ENCODE assay signal across 9 cellular contexts in the genomic region with DNA sequence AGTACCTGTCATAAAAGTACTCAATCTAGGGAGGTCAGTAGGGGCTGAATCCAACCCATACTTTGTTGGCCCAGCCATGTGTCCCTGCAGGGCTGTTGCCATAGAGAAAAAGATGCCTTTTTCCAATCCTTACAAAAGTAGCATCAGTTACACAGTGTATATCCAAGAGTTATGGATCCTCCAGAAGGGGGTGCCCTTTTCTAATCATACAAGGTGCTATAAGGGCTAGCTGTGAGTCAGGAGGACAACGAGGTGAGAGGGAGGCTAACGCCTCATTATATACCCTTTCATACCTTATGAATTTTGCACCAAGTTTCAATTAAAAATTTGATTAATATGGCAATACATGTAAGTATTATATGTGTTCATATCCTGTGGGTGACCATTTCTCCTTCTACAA. TPM values are rescaled to one million over a fixed set of nuclear protein-coding genes. Genes with fewer than 3 reads are reported as not detected.
A peak's percentile ranks its signal among the peaks of the same experiment; 100 is the strongest.
DNase-seq lines count a peak whose midpoint lies in the region; ATAC-seq and TF ChIP-seq lines count a peak whose summit lies in the region.
"Had no signal": no experiment of that assay in that cellular context is flagged by ENCODE, and none has a peak within 500 bp of the region (broad histone marks: within the 10 kb centered on the region; RNA-seq: fewer than 3 reads in every experiment).

No MANE protein-coding gene starts in this region.

- H3K4me3 ChIP-seq in tibial artery, result no peak overlapping the region

- H3K9me3 Mint-ChIP-seq in stimulated activated effector memory CD8-positive, alpha-beta T cell treated with anti-CD3 and anti-CD28 coated beads, Interleukin-12 subunit alpha, Interleukin-12 subunit beta, amount 100 ng/mL, for 72 hours, result no peaks in the 10 kb centered on the region

- no peaks in the 10 kb centered on the region for H3K36me3 ChIP-seq in tibial artery

- ATAC-seq in stimulated activated effector memory CD8-positive, alpha-beta T cell treated with anti-CD3 and anti-CD28 coated beads, Interleukin-12 subunit alpha, Interleukin-12 subunit beta, amount 100 ng/mL, for 72 hours, result peak; percentile 39
- no peak for ATAC-seq in GM19455 (IDR thresholded peaks at IDR 0.05; ENCODE audit: unreplicated experiment)

- H3K27ac Mint-ChIP-seq in stimulated activated effector memory CD8-positive, alpha-beta T cell treated with anti-CD3 and anti-CD28 coated beads, Interleukin-12 subunit alpha, Interleukin-12 subunit beta, amount 100 ng/mL, for 72 hours, result no peak overlapping the region

- peak; percentile 5 for DNase-seq in stimulated activated CD4-positive, alpha-beta T cell treated with anti-CD3 and anti-CD28 coated beads, Interleukin-4, amount 100 ng/mL, for 24 hours
- DNase-seq in stimulated activated CD4-positive, alpha-beta T cell treated with anti-CD3 and anti-CD28 coated beads, Interleukin-12 subunit alpha, Interleukin-12 subunit beta, amount 100 ng/mL, for 4 hours, result no peak
- DNase-seq in NCI-H146 treated with DMSO at 0.1 percent for 48 hours (lab: John Stamatoyannopoulos, UW; ENCODE audit: unreplicated experiment), result peak; percentile 3
- peak; percentile 68 to 76 for DNase-seq in dermis microvascular lymphatic vessel endothelial cell (ENCODE audit: low read depth in 2 of 2)
- DNase-seq in stimulated activated effector memory CD8-positive, alpha-beta T cell treated with anti-CD3 and anti-CD28 coated beads, Interleukin-12 subunit alpha, Interleukin-12 subunit beta, amount 100 ng/mL, for 72 hours (ENCODE audit: low spot score in 2 of 2), result no peak
- DNase-seq in NCI-H345 treated with DMSO at 0.1 percent for 48 hours (lab: John Stamatoyannopoulos, UW; ENCODE audit: unreplicated experiment), result no peak
- no peak for DNase-seq in tibial artery
- DNase-seq: NCI-H187 treated with DMSO at 0.1 percent for 48 hours had no signal

- H3K4me3 Mint-ChIP-seq in stimulated activated effector memory CD8-positive, alpha-beta T cell treated with anti-CD3 and anti-CD28 coated beads, Interleukin-12 subunit alpha, Interleukin-12 subunit beta, amount 100 ng/mL, for 72 hours, result no peak overlapping the region

- H3K36me3 Mint-ChIP-seq in stimulated activated effector memory CD8-positive, alpha-beta T cell treated with anti-CD3 and anti-CD28 coated beads, Interleukin-12 subunit alpha, Interleukin-12 subunit beta, amount 100 ng/mL, for 72 hours, result peaks cover 4% of the 10 kb centered on the region

- H3K4me1 Mint-ChIP-seq in stimulated activated effector memory CD8-positive, alpha-beta T cell treated with anti-CD3 and anti-CD28 coated beads, Interleukin-12 subunit alpha, Interleukin-12 subunit beta, amount 100 ng/mL, for 72 hours, result peaks cover 7% of the 10 kb centered on the region

- no peak for TF ChIP-seq CTCF in tibial artery (IDR thresholded peaks at IDR 0.05)

- H3K9me3 ChIP-seq in tibial artery, result no peaks in the 10 kb centered on the region

- intact Hi-C loops in tibial artery (cut with DNase I; ENCODE audit: low total_unique reads), result no loop called here

- H3K27me3 ChIP-seq in tibial artery, result no peaks in the 10 kb centered on the region

- H3K4me1 ChIP-seq in tibial artery, result peaks cover 0 to 11% (median 4%) of the 10 kb centered on the region in 4 donors

- H3K27ac ChIP-seq in tibial artery, result no peak overlapping the region

RNA-seq across cellular contexts. Expression of gene KIAA0825, which starts 4.8 kb away (rescaled TPM):
- total RNA-seq in dermis microvascular lymphatic vessel endothelial cell, result 0.90 and 1.4 TPM in 2 replicates

RNA-seq across cellular contexts. Expression of gene SLF1, which starts 4.9 kb away (rescaled TPM):
- total RNA-seq in dermis microvascular lymphatic vessel endothelial cell, result 4.3 and 6.9 TPM in 2 replicates

Comparison
In these comparisons a context has a peak if more than half of its experiments do, and no peak if none do; other contexts are left out.
1. DNase-seq: peak in stimulated activated CD4-positive, alpha-beta T cell treated with anti-CD3 and anti-CD28 coated beads, Interleukin-4, amount 100 ng/mL, for 24 hours (single experiment), NCI-H146 treated with DMSO at 0.1 percent for 48 hours (single experiment) and dermis microvascular lymphatic vessel endothelial cell (2 of 2); none in stimulated activated CD4-positive, alpha-beta T cell treated with anti-CD3 and anti-CD28 coated beads, Interleukin-12 subunit alpha, Interleukin-12 subunit beta, amount 100 ng/mL, for 4 hours (single experiment), stimulated activated effector memory CD8-positive, alpha-beta T cell treated with anti-CD3 and anti-CD28 coated beads, Interleukin-12 subunit alpha, Interleukin-12 subunit beta, amount 100 ng/mL, for 72 hours (0 of 2), NCI-H345 treated with DMSO at 0.1 percent for 48 hours (single experiment) and tibial artery (0 of 2).